24 cellular contexts compared by ENCODE assay signal in genomic region chr5:123294544-123294943, GRCh38.
DNase-seq lines count a peak whose midpoint lies in the region; ATAC-seq, FAIRE-seq and TF ChIP-seq lines count a peak whose summit lies in the region.
"Had no signal": no experiment of that assay in that cellular context is flagged by ENCODE, and none has a peak within 500 bp of the region (broad histone marks: within the 10 kb centered on the region; RNA-seq: fewer than 3 reads in every experiment).

No MANE protein-coding gene starts in this region.

- FAIRE-seq in H54 (lab: Jason Lieb, UNC) = no peak
- FAIRE-seq: RCC 7860 had no signal

- no peaks in the 10 kb centered on the region for H3K27me3 ChIP-seq in adrenal gland

- no peak overlapping the region for H3K27ac ChIP-seq in adrenal gland
- H3K27ac ChIP-seq: SK-N-MC had no signal

- WGBS in adrenal gland, 4 donors = 50 to 60% (median 57%) methylated on average over 1 of the region's 1 CpG

- DNase-seq in adrenal gland (no peak), H54 (ENCODE audit: insufficient read length, low spot score) (no peak), NCI-H1436 treated with DMSO at 0.1 percent for 48 hours (lab: John Stamatoyannopoulos, UW) (no peak)
- DNase-seq: 8988T; activated CD8-positive, alpha-beta T cell treated with anti-CD3 and anti-CD28 coated beads, Interleukin-2, amount 10 ng/mL, durations not matched to agents 7 days and 5 days; activated T-cell treated with anti-CD3 and anti-CD28 coated beads, Interleukin-2, amount 50 U/mL, for 4 hours; Caco-2; effector memory CD8-positive, alpha-beta T cell; KBM-7; MV-4-11; NCI-H1930; NK-92 treated with Interleukin-12 subunit alpha and Interleukin-12 subunit beta, amount 100 ng/mL, for 24 hours; posterior cingulate gyrus; trophoblast cell had no signal

- no peak for TF ChIP-seq CTCF in adrenal gland (IDR thresholded peaks at IDR 0.05)

- TF ChIP-seq POLR2A in adrenal gland (IDR thresholded peaks at IDR 0.05) (no peak), H54 (IDR thresholded peaks at IDR 0.05; ENCODE audit: low read depth, low read length) (no peak)

- intact Hi-C loops in adrenal gland (cut with DNase I) = no loop called here

- H3K4me1 ChIP-seq in adrenal gland (replicated peaks in 1 of 2) = no peaks in the 10 kb centered on the region
- H3K4me1 ChIP-seq: Caco-2 had no signal

- ATAC-seq in GM18498 (IDR thresholded peaks at IDR 0.05; ENCODE audit: unreplicated experiment) (peak; percentile 72), GM21367 (IDR thresholded peaks at IDR 0.05; ENCODE audit: unreplicated experiment) (peak; percentile 90), HG02938 (IDR thresholded peaks at IDR 0.05; ENCODE audit: unreplicated experiment) (peak; percentile 71), HG03457 (IDR thresholded peaks at IDR 0.05; ENCODE audit: unreplicated experiment) (peak; percentile 68), GM21825 (IDR thresholded peaks at IDR 0.05; ENCODE audit: unreplicated experiment) (no peak)
- ATAC-seq: activated CD8-positive, alpha-beta T cell treated with anti-CD3 and anti-CD28 coated beads, Interleukin-2, amount 10 ng/mL, durations not matched to agents 7 days and 5 days; activated T-cell treated with anti-CD3 and anti-CD28 coated beads, Interleukin-2, amount 50 U/mL, for 4 hours; effector memory CD8-positive, alpha-beta T cell; HCT116; left lobe of liver; WTC11 had no signal

- H3K4me3 ChIP-seq in adrenal gland = no peak overlapping the region
- H3K4me3 ChIP-seq: SK-N-MC had no signal

- no peaks in the 10 kb centered on the region for H3K36me3 ChIP-seq in adrenal gland (replicated peaks in 1 of 2)

- H3K9me3 ChIP-seq in adrenal gland (replicated peaks in 1 of 3) = no peaks in the 10 kb centered on the region
- H3K9me3 ChIP-seq: Caco-2 had no signal
